ENCODE assay signal across 26 cellular contexts in genomic region chr3:168272343-168272984, GRCh38.
DNase-seq lines count a peak whose midpoint lies in the region; FAIRE-seq and TF ChIP-seq lines count a peak whose summit lies in the region.
"Had no signal": no experiment of that assay in that cellular context is flagged by ENCODE, and none has a peak within 500 bp of the region (broad histone marks: within the 10 kb centered on the region; RNA-seq: fewer than 3 reads in every experiment).

No MANE protein-coding gene starts in this region.

- no peak overlapping the region for H2BK15ac ChIP-seq in mesenchymal stem cell (ENCODE audit: low read depth, poor library complexity, severe bottlenecking)

- H3K23ac ChIP-seq in mesenchymal stem cell (ENCODE audit: low read length in 2 of 2) = no peak overlapping the region

- H3K9me3 Mint-ChIP-seq in dendritic cell treated with granulocyte-macrophage colony-stimulating factor and Interleukin-4, amounts not matched to agents 40 ng/mL and 50 ng/mL, for 4 days = peaks cover 31% of the 10 kb centered on the region
- H3K9me3 Mint-ChIP-seq: activated T-helper 2 cell treated with anti-CD3 and anti-CD28 coated beads, Interferon-gamma antibody, Interleukin-2, Interleukin-4, amounts not matched to agents 10 μg/mL and 5 μg/mL and 100 μg/mL, durations not matched to agents 14 hours and 24 hours and 36 hours had no signal

- H3K18ac ChIP-seq in mesenchymal stem cell (ENCODE audit: low read depth in 1 of 2, low read length in 2 of 2) = no peak overlapping the region

- no peaks in the 10 kb centered on the region for H3K79me1 ChIP-seq in mesenchymal stem cell (replicated peaks; ENCODE audit: low read length, poor library complexity, severe bottlenecking)

- H3K27ac ChIP-seq in mesenchymal stem cell (ENCODE audit: low read length, poor library complexity, severe bottlenecking) (no peak overlapping the region), small intestine (ENCODE audit: low read depth in 1 of 2, low read length in 1 of 2) (no peak overlapping the region)
- H3K27ac ChIP-seq: C4-2B, colonic mucosa, ovary, suprapubic skin, vagina had no signal

- H3K36me3 ChIP-seq in mesenchymal stem cell (ENCODE audit: control insufficient read depth in 1 of 2, insufficient read depth in 2 of 2, low read depth in 1 of 2, low read length in 2 of 2) = no peaks in the 10 kb centered on the region
- no peaks in the 10 kb centered on the region for H3K36me3 ChIP-seq in small intestine (ENCODE audit: control insufficient read depth in 2 of 2, insufficient read depth in 2 of 2, low read length in 2 of 2)
- H3K36me3 ChIP-seq: colonic mucosa, ovary, suprapubic skin, vagina had no signal

- no peak overlapping the region for H2AK5ac ChIP-seq in mesenchymal stem cell (ENCODE audit: low read length, severe bottlenecking)

- H3K27me3 ChIP-seq in mesenchymal stem cell (ENCODE audit: control insufficient read depth in 1 of 2, insufficient read depth in 1 of 2, low read length in 2 of 2) = peaks cover 0 to 3% of the 10 kb centered on the region in 2 experiments
- no peaks in the 10 kb centered on the region for H3K27me3 ChIP-seq in small intestine (ENCODE audit: control insufficient read depth in 2 of 2, insufficient read depth in 2 of 2, low read length in 2 of 2)
- H3K27me3 ChIP-seq: colonic mucosa, ovary, suprapubic skin, vagina had no signal

- H2AFZ ChIP-seq in mesenchymal stem cell (ENCODE audit: low read depth, low read length) = no peak overlapping the region

- no peak for DNase-seq in GM12892 (ENCODE audit: insufficient read length)
- DNase-seq in RKO (ENCODE audit: low spot score) = peak; percentile 2
- DNase-seq in mesenchymal stem cell = peak; percentile 47
- no peak for DNase-seq in NCI-H2196 (lab: John Stamatoyannopoulos, UW; ENCODE audit: unreplicated experiment)
- no peak for DNase-seq in medulla oblongata (ENCODE audit: extremely low spot score)
- DNase-seq in NCI-H748 treated with DMSO at 0.1 percent for 48 hours (lab: John Stamatoyannopoulos, UW) = no peak
- DNase-seq in small intestine = no peak
- DNase-seq: activated CD4-positive, alpha-beta T cell treated with anti-CD3 and anti-CD28 coated beads for 4 hours; activated naive CD8-positive, alpha-beta T cell treated with anti-CD3 and anti-CD28 coated beads for 36 hours; colonic mucosa; GDM1; Kasumi-1; NCI-H1092; NCI-H2029; NCI-H446 treated with DMSO at 0.1 percent for 48 hours; ovary; right cardiac atrium; stimulated activated CD4-positive, alpha-beta T cell treated with anti-CD3 and anti-CD28 coated beads, Interleukin-15, amount 100 ng/mL, for 24 hours had no signal

- H3K27ac Mint-ChIP-seq in dendritic cell treated with granulocyte-macrophage colony-stimulating factor and Interleukin-4, amounts not matched to agents 40 ng/mL and 50 ng/mL, for 4 days = peak overlapping the region; percentile 4
- H3K27ac Mint-ChIP-seq: activated naive CD8-positive, alpha-beta T cell treated with anti-CD3 and anti-CD28 coated beads for 36 hours; activated T-helper 2 cell treated with anti-CD3 and anti-CD28 coated beads, Interferon-gamma antibody, Interleukin-2, Interleukin-4, amounts not matched to agents 10 μg/mL and 5 μg/mL and 100 μg/mL, durations not matched to agents 14 hours and 24 hours and 36 hours had no signal

- H3K4me1 Mint-ChIP-seq in dendritic cell treated with granulocyte-macrophage colony-stimulating factor and Interleukin-4, amounts not matched to agents 40 ng/mL and 50 ng/mL, for 4 days (ENCODE audit: low read depth) = peaks cover 26% of the 10 kb centered on the region
- H3K4me1 Mint-ChIP-seq: activated naive CD8-positive, alpha-beta T cell treated with anti-CD3 and anti-CD28 coated beads for 36 hours had no signal

- 60% methylated on average over 1 of the region's 1 CpG for WGBS in mesenchymal stem cell
- WGBS in small intestine, 3 donors = 93 to 94% (median 93%) methylated on average over 1 of the region's 1 CpG

- no peak overlapping the region for H4K91ac ChIP-seq in mesenchymal stem cell (ENCODE audit: low read length)

- TF ChIP-seq POLR2A in GM12892 (IDR thresholded peaks at IDR 0.05; ENCODE audit: low read depth, low read length) = no peak

- intact Hi-C loops in dendritic cell treated with granulocyte-macrophage colony-stimulating factor and Interleukin-4, amounts not matched to agents 40 ng/mL and 50 ng/mL, for 4 days (cut with micrococcal nuclease) = no loop called here

- FAIRE-seq in GM12892 (lab: Jason Lieb, UNC) (peak; percentile 14), small intestine (lab: Jason Lieb, UNC) (no peak)
- FAIRE-seq: GM19239, keratinocyte had no signal

- H2BK5ac ChIP-seq in mesenchymal stem cell (ENCODE audit: low read depth, low read length, poor library complexity, severe bottlenecking) = no peak overlapping the region

- H3K4me3 Mint-ChIP-seq in dendritic cell treated with granulocyte-macrophage colony-stimulating factor and Interleukin-4, amounts not matched to agents 40 ng/mL and 50 ng/mL, for 4 days = no peak overlapping the region
- H3K4me3 Mint-ChIP-seq: activated naive CD8-positive, alpha-beta T cell treated with anti-CD3 and anti-CD28 coated beads for 36 hours had no signal

- H3K14ac ChIP-seq in mesenchymal stem cell (ENCODE audit: low read length in 2 of 2) = no peak overlapping the region

- no peak overlapping the region for H3K9ac ChIP-seq in mesenchymal stem cell (ENCODE audit: low read length)

- no peak overlapping the region for H2BK12ac ChIP-seq in mesenchymal stem cell (ENCODE audit: low read length in 2 of 2)

- H3K36me3 Mint-ChIP-seq in dendritic cell treated with granulocyte-macrophage colony-stimulating factor and Interleukin-4, amounts not matched to agents 40 ng/mL and 50 ng/mL, for 4 days (ENCODE audit: low read depth) = no peaks in the 10 kb centered on the region
- H3K36me3 Mint-ChIP-seq: activated naive CD8-positive, alpha-beta T cell treated with anti-CD3 and anti-CD28 coated beads for 36 hours had no signal

- no peak overlapping the region for H2BK120ac ChIP-seq in mesenchymal stem cell (ENCODE audit: low read depth, low read length)

- no peaks in the 10 kb centered on the region for H3K4me1 ChIP-seq in mesenchymal stem cell (ENCODE audit: control insufficient read depth, insufficient read depth, low read depth, low read length)
- no peaks in the 10 kb centered on the region for H3K4me1 ChIP-seq in small intestine (ENCODE audit: control insufficient read depth in 2 of 2, insufficient read depth in 1 of 2, low read depth in 1 of 2, low read length in 1 of 2)
- H3K4me1 ChIP-seq: colonic mucosa, suprapubic skin, vagina had no signal

- no peak overlapping the region for H3K4me2 ChIP-seq in mesenchymal stem cell (ENCODE audit: low read length, poor library complexity, severe bottlenecking)

- H3K4me3 ChIP-seq in mesenchymal stem cell (ENCODE audit: insufficient read depth in 1 of 2, low read depth in 1 of 2, low read length in 2 of 2) (no peak overlapping the region), small intestine (ENCODE audit: low read depth in 1 of 2, low read length in 2 of 2) (no peak overlapping the region)
- H3K4me3 ChIP-seq: colonic mucosa, lung, ovary, suprapubic skin, vagina had no signal

- H4K8ac ChIP-seq in mesenchymal stem cell (ENCODE audit: low read length) = no peak overlapping the region

- no peak overlapping the region for H3K4ac ChIP-seq in mesenchymal stem cell (ENCODE audit: low read depth in 1 of 2, low read length in 2 of 2)

- H3K9me3 ChIP-seq in mesenchymal stem cell (ENCODE audit: control insufficient read depth, low read length) (peaks cover 5% of the 10 kb centered on the region), small intestine (ENCODE audit: control insufficient read depth, low read depth) (no peaks in the 10 kb centered on the region)
- H3K9me3 ChIP-seq: colonic mucosa, ovary, suprapubic skin, vagina had no signal

- H3K27me3 Mint-ChIP-seq in dendritic cell treated with granulocyte-macrophage colony-stimulating factor and Interleukin-4, amounts not matched to agents 40 ng/mL and 50 ng/mL, for 4 days = no peaks in the 10 kb centered on the region
- H3K27me3 Mint-ChIP-seq: activated naive CD8-positive, alpha-beta T cell treated with anti-CD3 and anti-CD28 coated beads for 36 hours had no signal

Comparison
In these comparisons a context has a peak if more than half of its experiments do, and no peak if none do; other contexts are left out.
1. DNase-seq: peak in RKO (single experiment) and mesenchymal stem cell (single experiment); none in GM12892 (single experiment), NCI-H2196 (single experiment), medulla oblongata (single experiment), NCI-H748 treated with DMSO at 0.1 percent for 48 hours (single experiment) and small intestine (single experiment).